In genomic region chr10:117699436-117700075, GRCh38 we compare ENCODE assay signal across 17 cellular contexts.
DNase-seq lines count a peak whose midpoint lies in the region; TF ChIP-seq lines count a peak whose summit lies in the region.
"Had no signal": no experiment of that assay in that cellular context is flagged by ENCODE, and none has a peak within 500 bp of the region (broad histone marks: within the 10 kb centered on the region; RNA-seq: fewer than 3 reads in every experiment).

No MANE protein-coding gene starts in this region.

- H3K36me3 Mint-ChIP-seq in T-helper 2 cell treated with Interferon-gamma antibody and Interleukin-4, amounts not matched to agents 5 μg/mL and 100 μg/mL, for 36 hours (ENCODE audit: low read depth) = no peaks in the 10 kb centered on the region
- H3K36me3 Mint-ChIP-seq: CD4-positive, alpha-beta memory T cell had no signal

- H3K27ac Mint-ChIP-seq in T-helper 2 cell treated with Interferon-gamma antibody and Interleukin-4, amounts not matched to agents 5 μg/mL and 100 μg/mL, for 36 hours = no peak overlapping the region
- H3K27ac Mint-ChIP-seq: B cell; CD4-positive, alpha-beta memory T cell had no signal

- H3K27me3 ChIP-seq in SJSA1 (replicated peaks) (no peaks in the 10 kb centered on the region), MM.1S (replicated peaks; ENCODE audit: insufficient read depth, low read length) (no peaks in the 10 kb centered on the region)

- H3K4me1 Mint-ChIP-seq in T-helper 2 cell treated with Interferon-gamma antibody and Interleukin-4, amounts not matched to agents 5 μg/mL and 100 μg/mL, for 36 hours (ENCODE audit: low read depth) = no peaks in the 10 kb centered on the region
- H3K4me1 Mint-ChIP-seq: B cell; CD4-positive, alpha-beta memory T cell had no signal

- peak overlapping the region; percentile 81 for H3K27ac ChIP-seq in SJSA1
- no peak overlapping the region for H3K27ac ChIP-seq in MM.1S (ENCODE audit: low read length)

- no peaks in the 10 kb centered on the region for H3K79me2 ChIP-seq in MM.1S (ENCODE audit: low read length)

- H3K4me3 ChIP-seq in AG10803 (ENCODE audit: low read length) (no peak overlapping the region), SJSA1 (no peak overlapping the region), MM.1S (ENCODE audit: low read length) (no peak overlapping the region)
- H3K4me3 ChIP-seq: HAP-1, K562 had no signal

- H3K9me3 Mint-ChIP-seq in T-helper 2 cell treated with Interferon-gamma antibody and Interleukin-4, amounts not matched to agents 5 μg/mL and 100 μg/mL, for 36 hours = no peaks in the 10 kb centered on the region

- H3K36me3 ChIP-seq in SJSA1 (no peaks in the 10 kb centered on the region), MM.1S (replicated peaks; ENCODE audit: insufficient read depth, low read length) (no peaks in the 10 kb centered on the region)
- H3K36me3 ChIP-seq: HAP-1 had no signal

- H3F3A ChIP-seq in MM.1S (ENCODE audit: insufficient read depth, low read length) = no peaks in the 10 kb centered on the region

- H3K4me3 Mint-ChIP-seq in T-helper 2 cell treated with Interferon-gamma antibody and Interleukin-4, amounts not matched to agents 5 μg/mL and 100 μg/mL, for 36 hours = no peak overlapping the region
- H3K4me3 Mint-ChIP-seq: B cell; CD4-positive, alpha-beta memory T cell had no signal

- H3K9me3 ChIP-seq in SJSA1 (replicated peaks) = no peaks in the 10 kb centered on the region
- no peaks in the 10 kb centered on the region for H3K9me3 ChIP-seq in MM.1S (replicated peaks; ENCODE audit: insufficient read depth, low read length)
- H3K9me3 ChIP-seq: HAP-1 had no signal

- H4K20me1 ChIP-seq in MM.1S (ENCODE audit: insufficient read depth, low read length) = no peaks in the 10 kb centered on the region

- H2AFZ ChIP-seq in MM.1S (ENCODE audit: low read length) = no peak overlapping the region

- H3K4me2 ChIP-seq in MM.1S (ENCODE audit: low read depth, low read length) = no peak overlapping the region

- H3K9ac ChIP-seq in MM.1S (ENCODE audit: low read length) = no peak overlapping the region

- H3K27me3 Mint-ChIP-seq in T-helper 2 cell treated with Interferon-gamma antibody and Interleukin-4, amounts not matched to agents 5 μg/mL and 100 μg/mL, for 36 hours (ENCODE audit: low read depth) = no peaks in the 10 kb centered on the region

- DNase-seq in AG10803 (ENCODE audit: low read depth) (peak; percentile 76), H4 (ENCODE audit: low spot score) (peak; percentile 28), SJSA1 (ENCODE audit: low read depth in 1 of 2, low spot score in 2 of 2) (peak in 1 of 2 experiments; percentile 42), myocyte (ENCODE audit: low read depth) (peak; percentile 6), DMS53 treated with DMSO at 0.1 percent for 48 hours (lab: John Stamatoyannopoulos, UW; ENCODE audit: unreplicated experiment) (no peak), MM.1S (no peak), activated T-cell treated with anti-CD3 and anti-CD28 coated beads for 4 hours (no peak)
- no peak for DNase-seq in T-helper 2 cell treated with Interferon-gamma antibody and Interleukin-4, amounts not matched to agents 5 μg/mL and 100 μg/mL, for 36 hours (ENCODE audit: low spot score)
- DNase-seq: CD4-positive, alpha-beta memory T cell; NCI-H1105; NCI-H187 treated with DMSO at 0.1 percent for 48 hours; NCI-H2171; NCI-H82; SHP77 treated with DMSO at 0.1 percent for 48 hours had no signal

- TF ChIP-seq CTCF in AG10803 (conservative IDR thresholded peaks at IDR 0.05; ENCODE audit: low read length) (no peak), MM.1S (IDR thresholded peaks at IDR 0.05; ENCODE audit: low read length) (no peak)

- H3K9me2 ChIP-seq in MM.1S (replicated peaks; ENCODE audit: insufficient read depth, low read length) = no peaks in the 10 kb centered on the region

- H3K4me1 ChIP-seq in SJSA1 (replicated peaks) = peaks cover 28% of the 10 kb centered on the region
- no peaks in the 10 kb centered on the region for H3K4me1 ChIP-seq in MM.1S (ENCODE audit: low read length)
- H3K4me1 ChIP-seq: HAP-1 had no signal

Comparison
In these comparisons a context has a peak if more than half of its experiments do, and no peak if none do; other contexts are left out.
1. DNase-seq: peak in AG10803 (single experiment), H4 (single experiment) and myocyte (single experiment); none in T-helper 2 cell treated with Interferon-gamma antibody and Interleukin-4, amounts not matched to agents 5 μg/mL and 100 μg/mL, for 36 hours (single experiment), DMS53 treated with DMSO at 0.1 percent for 48 hours (single experiment), MM.1S (single experiment) and activated T-cell treated with anti-CD3 and anti-CD28 coated beads for 4 hours (single experiment).